ENCODE assay signal across 30 cellular contexts in genomic region chr1:198113302-198113701, GRCh38. TPM values are rescaled to one million over a fixed set of nuclear protein-coding genes. Genes with fewer than 3 reads are reported as not detected.
DNase-seq lines count a peak whose midpoint lies in the region; ATAC-seq, FAIRE-seq and TF ChIP-seq lines count a peak whose summit lies in the region.
"Had no signal": no experiment of that assay in that cellular context is flagged by ENCODE, and none has a peak within 500 bp of the region (broad histone marks: within the 10 kb centered on the region; RNA-seq: fewer than 3 reads in every experiment).

No MANE protein-coding gene starts in this region.

- ATAC-seq in stimulated activated naive CD8-positive, alpha-beta T cell treated with anti-CD3 and anti-CD28 coated beads, Interleukin-15, Interleukin-2, amounts not matched to agents 100 U/mL and 50 U/mL, for 24 hours, result no peak
- no peak for ATAC-seq in HG02678 (IDR thresholded peaks at IDR 0.05; ENCODE audit: unreplicated experiment)
- ATAC-seq: foreskin keratinocyte, heart right ventricle, Panc1, right lobe of liver had no signal

- no peaks in the 10 kb centered on the region for H3K36me3 Mint-ChIP-seq in astrocyte (ENCODE audit: low read depth, unreplicated experiment)

- CTCF ChIA-PET in HEK293T (lab: Yijun Ruan, JAX), result no interaction called here

- no peaks in the 10 kb centered on the region for H4K20me1 ChIP-seq in astrocyte (ENCODE audit: insufficient read depth, low read length)
- H4K20me1 ChIP-seq: BLaER1 had no signal

- H3K4me3 Mint-ChIP-seq in astrocyte (ENCODE audit: unreplicated experiment), result no peak overlapping the region
- H3K4me3 Mint-ChIP-seq: nephron progenitor cell; stimulated activated naive CD8-positive, alpha-beta T cell treated with anti-CD3 and anti-CD28 coated beads, Interleukin-15, Interleukin-2, amounts not matched to agents 100 ng/mL and 50 ng/mL, for 24 hours; T-helper 1 cell treated with Interleukin-12 subunit alpha and Interleukin-12 subunit beta and Interleukin-4 antibody, amounts not matched to agents 30 μg/mL and 1 μg/mL, for 36 hours had no signal

- no peak overlapping the region for H3K9ac ChIP-seq in astrocyte (ENCODE audit: low read length)
- H3K9ac ChIP-seq: BLaER1 had no signal

- FAIRE-seq in astrocyte (lab: Jason Lieb, UNC), result peak; percentile 62
- FAIRE-seq: endometrium, GM12892 had no signal

- no peak overlapping the region for H3K4me3 ChIP-seq in astrocyte (ENCODE audit: insufficient read depth, low read depth, low read length)
- H3K4me3 ChIP-seq in fibroblast of villous mesenchyme (ENCODE audit: low read depth, low read length), result no peak overlapping the region
- H3K4me3 ChIP-seq in SJCRH30, result no peak overlapping the region
- no peak overlapping the region for H3K4me3 ChIP-seq in H7 (ENCODE audit: insufficient read depth, low read depth, low read length)
- H3K4me3 ChIP-seq: BLaER1, HAP-1, heart right ventricle, right lobe of liver, SJSA1 had no signal

- POLR2A ChIA-PET in HEK293T (lab: Yijun Ruan, JAX), result no interaction called here

- H3K4me2 ChIP-seq in astrocyte (ENCODE audit: low read length), result no peak overlapping the region
- H3K4me2 ChIP-seq: BLaER1 had no signal

- H3K9me3 ChIP-seq in astrocyte (ENCODE audit: insufficient read depth, low read depth, low read length) (no peaks in the 10 kb centered on the region), SJCRH30 (replicated peaks) (no peaks in the 10 kb centered on the region)
- H3K9me3 ChIP-seq: BLaER1, HAP-1, heart right ventricle, right lobe of liver, SJSA1 had no signal

- no peak overlapping the region for H3K27ac Mint-ChIP-seq in astrocyte (ENCODE audit: unreplicated experiment)
- H3K27ac Mint-ChIP-seq: nephron progenitor cell; stimulated activated naive CD8-positive, alpha-beta T cell treated with anti-CD3 and anti-CD28 coated beads, Interleukin-15, Interleukin-2, amounts not matched to agents 100 ng/mL and 50 ng/mL, for 24 hours; T-helper 1 cell treated with Interleukin-12 subunit alpha and Interleukin-12 subunit beta and Interleukin-4 antibody, amounts not matched to agents 30 μg/mL and 1 μg/mL, for 36 hours had no signal

- DNase-seq in AG08395 (ENCODE audit: low spot score) (peak; percentile 54), HEK293T (ENCODE audit: extremely low spot score) (no peak), astrocyte (ENCODE audit: low read depth) (peak; percentile 85), fibroblast of villous mesenchyme (ENCODE audit: low read depth) (peak; percentile 54), SJCRH30 (no peak), H7 (no peak)
- DNase-seq in stimulated activated naive CD8-positive, alpha-beta T cell treated with anti-CD3 and anti-CD28 coated beads, Interleukin-15, Interleukin-2, amounts not matched to agents 100 U/mL and 50 U/mL, for 24 hours, result no peak
- DNase-seq: activated CD4-positive, alpha-beta T cell treated with anti-CD3 and anti-CD28 coated beads for 1 hour; activated naive CD4-positive, alpha-beta T cell treated with Interleukin-2 at 50 U/mL for 16 hours; amygdala; COR-L47; dermis blood vessel endothelial cell; DMS79 treated with DMSO at 0.1 percent for 48 hours; foreskin keratinocyte; heart right ventricle; NCI-H1694; NCI-H2171 treated with DMSO at 0.1 percent for 48 hours; NCI-H524 treated with DMSO at 0.1 percent for 48 hours; nephron progenitor cell; right lobe of liver; stimulated activated CD4-positive, alpha-beta T cell treated with anti-CD3 and anti-CD28 coated beads, Interleukin-15, amount 100 ng/mL, for 24 hours had no signal

- H3K9me3 Mint-ChIP-seq in astrocyte (ENCODE audit: unreplicated experiment), result peaks cover 3% of the 10 kb centered on the region
- H3K9me3 Mint-ChIP-seq: nephron progenitor cell; stimulated activated naive CD8-positive, alpha-beta T cell treated with anti-CD3 and anti-CD28 coated beads, Interleukin-15, Interleukin-2, amounts not matched to agents 100 ng/mL and 50 ng/mL, for 24 hours; T-helper 1 cell treated with Interleukin-12 subunit alpha and Interleukin-12 subunit beta and Interleukin-4 antibody, amounts not matched to agents 30 μg/mL and 1 μg/mL, for 36 hours had no signal

- H3K4me1 ChIP-seq in astrocyte (ENCODE audit: insufficient read depth, low read length) (peaks cover 12% of the 10 kb centered on the region), SJCRH30 (no peaks in the 10 kb centered on the region)
- H3K4me1 ChIP-seq: BLaER1, foreskin keratinocyte, HAP-1, SJSA1 had no signal

- H3K27me3 Mint-ChIP-seq in astrocyte (ENCODE audit: low read depth, unreplicated experiment), result no peaks in the 10 kb centered on the region
- H3K27me3 Mint-ChIP-seq: stimulated activated naive CD8-positive, alpha-beta T cell treated with anti-CD3 and anti-CD28 coated beads, Interleukin-15, Interleukin-2, amounts not matched to agents 100 ng/mL and 50 ng/mL, for 24 hours had no signal

- H3K36me3 ChIP-seq in astrocyte (ENCODE audit: insufficient read depth, low read length) (no peaks in the 10 kb centered on the region), SJCRH30 (no peaks in the 10 kb centered on the region), H7 (replicated peaks; ENCODE audit: control insufficient read depth, insufficient read depth, low read length) (no peaks in the 10 kb centered on the region)
- H3K36me3 ChIP-seq: BLaER1, HAP-1, heart right ventricle, right lobe of liver, SJSA1 had no signal

- no peak for TF ChIP-seq CTCF in astrocyte (IDR thresholded peaks at IDR 0.05; ENCODE audit: insufficient read depth, low read depth, low read length)
- TF ChIP-seq CTCF in fibroblast of villous mesenchyme (IDR thresholded peaks at IDR 0.05; ENCODE audit: insufficient read depth, low read depth, low read length), result no peak

- H2AFZ ChIP-seq in astrocyte (ENCODE audit: low read depth, low read length), result no peak overlapping the region

- H3K79me2 ChIP-seq in astrocyte (ENCODE audit: insufficient read depth, low read length), result no peaks in the 10 kb centered on the region

- no peaks in the 10 kb centered on the region for H3K27me3 ChIP-seq in astrocyte (ENCODE audit: insufficient read depth, low read length)
- no peaks in the 10 kb centered on the region for H3K27me3 ChIP-seq in SJCRH30
- no peaks in the 10 kb centered on the region for H3K27me3 ChIP-seq in H7 (ENCODE audit: control insufficient read depth, insufficient read depth, low read length)
- H3K27me3 ChIP-seq: BLaER1, foreskin keratinocyte, heart right ventricle, right lobe of liver, SJSA1 had no signal

- H3K27ac ChIP-seq in astrocyte (ENCODE audit: low read depth, low read length), result no peak overlapping the region
- no peak overlapping the region for H3K27ac ChIP-seq in SJCRH30
- H3K27ac ChIP-seq: BLaER1, foreskin keratinocyte, heart right ventricle, right lobe of liver, SJSA1 had no signal

- H3K4me1 Mint-ChIP-seq in astrocyte (ENCODE audit: low read depth, unreplicated experiment), result no peaks in the 10 kb centered on the region
- H3K4me1 Mint-ChIP-seq: nephron progenitor cell had no signal

TF ChIP-seq in HEK293T, 16 proteins besides CTCF, POLR2A, EP300 and RAD21:
- no peak for TF ChIP-seq ZNF384 (IDR thresholded peaks at IDR 0.05)
- TF ChIP-seq PKNOX1 (IDR thresholded peaks at IDR 0.05), result 0 out of 2 replicates have a peak, but pooled peaks have one; percentile 32

RNA-seq across cellular contexts. Expression of gene NEK7, which starts 43.5 kb away (rescaled TPM):
- total RNA-seq in astrocyte, result 119 and 125 TPM in 2 replicates
- total RNA-seq in fibroblast of villous mesenchyme, result 183 and 366 TPM in 2 replicates
- total RNA-seq in SJCRH30 (2014; rRNA removed; shearing (Covaris generic)), result 24.9 and 28.4 TPM in 2 replicates
- total RNA-seq in H7 (2014; rRNA removed; shearing (Covaris generic)), result 20.3 and 25.5 TPM in 2 replicates

Comparison
In these comparisons a context has a peak if more than half of its experiments do, and no peak if none do; other contexts are left out.
1. DNase-seq: peak in AG08395 (single experiment), astrocyte (single experiment) and fibroblast of villous mesenchyme (single experiment); none in HEK293T (single experiment), SJCRH30 (0 of 2), stimulated activated naive CD8-positive, alpha-beta T cell treated with anti-CD3 and anti-CD28 coated beads, Interleukin-15, Interleukin-2, amounts not matched to agents 100 U/mL and 50 U/mL, for 24 hours (single experiment) and H7 (single experiment).